In genomic region chr11:9319377-9319941, GRCh38 we compare ENCODE assay signal across 7 cellular contexts. TPM values are rescaled to one million over a fixed set of nuclear protein-coding genes. Genes with fewer than 3 reads are reported as not detected.
DNase-seq lines count a peak whose midpoint lies in the region; FAIRE-seq and TF ChIP-seq lines count a peak whose summit lies in the region.
"Not testable (repeated sequence)": the region's sequence is repeated elsewhere in the genome, so short reads cannot be mapped to it uniquely, and the experiment has no call there.

No MANE protein-coding gene starts in this region.

- WGBS in mammary epithelial cell (ENCODE audit: low coverage, missing lambda C conversion rate) = 98% methylated on average over 4 of the region's 4 CpGs
- WGBS in mesodermal cell (ENCODE audit: insufficient coverage in 2 of 2), 2 experiments = 95 to 100% methylated on average over 3 to 4 of the region's 4 CpGs
- 93 to 98% (median 96%) methylated on average over 4 of the region's 4 CpGs for WGBS in small intestine, 3 donors

- FAIRE-seq in small intestine (lab: Jason Lieb, UNC) = not testable (repeated sequence)

- intact Hi-C loops in mammary epithelial cell (cut with micrococcal nuclease) = not testable (repeated sequence)

- not testable (repeated sequence) for DNase-seq in HEK293T (ENCODE audit: extremely low spot score); mammary epithelial cell
- peak; percentile 16 for DNase-seq in NCI-H146 (lab: John Stamatoyannopoulos, UW)
- peak; percentile 50 for DNase-seq in small intestine

- not testable (repeated sequence) for H3K9ac ChIP-seq in OCI-LY1 (ENCODE audit: low read length); mammary epithelial cell (ENCODE audit: insufficient read depth, low read length)
- peak overlapping the region; percentile 52; the same call in 1 of the 2 replicates for H3K9ac ChIP-seq in iPS-20b (ENCODE audit: low read depth, low read length)

- H3K4me3 ChIP-seq in OCI-LY1 (ENCODE audit: low read depth, low read length, poor library complexity, severe bottlenecking); mammary epithelial cell (replicated peaks in 1 of 3; ENCODE audit: insufficient read depth in 1 of 3, low read depth in 2 of 3, low read length in 3 of 3); mesodermal cell (ENCODE audit: extremely low read depth, insufficient read depth, low read length, poor library complexity, severe bottlenecking); small intestine (ENCODE audit: low read depth in 1 of 2, low read length in 2 of 2): not testable (repeated sequence)
- H3K4me3 ChIP-seq in iPS-20b (ENCODE audit: low read length) = peak overlapping the region; percentile 6; the same call in 1 of the 2 replicates

- H3K4me1 ChIP-seq in OCI-LY1 (ENCODE audit: insufficient read depth, low read length, severe bottlenecking) (peaks cover 31% of the 10 kb centered on the region), iPS-20b (ENCODE audit: insufficient read depth, low read length) (peaks cover 18% of the 10 kb centered on the region), mesodermal cell (ENCODE audit: control insufficient read depth, insufficient read depth, low read length, poor library complexity, severe bottlenecking) (peaks cover 25% of the 10 kb centered on the region)
- H3K4me1 ChIP-seq in mammary epithelial cell (ENCODE audit: insufficient read depth, low read length); small intestine (ENCODE audit: control insufficient read depth in 2 of 2, insufficient read depth in 1 of 2, low read depth in 1 of 2, low read length in 1 of 2): not testable (repeated sequence)

- H3K27ac ChIP-seq in OCI-LY1 (ENCODE audit: low read depth, low read length, poor library complexity, severe bottlenecking); mammary epithelial cell (ENCODE audit: insufficient read depth, low read depth, low read length); iPS-20b (ENCODE audit: low read length): not testable (repeated sequence)
- H3K27ac ChIP-seq in mesodermal cell (ENCODE audit: low read depth, low read length, severe bottlenecking) = peak overlapping the region; percentile 73
- peak overlapping the region in 1 of 2 donors; percentile 37 for H3K27ac ChIP-seq in small intestine (ENCODE audit: low read depth in 1 of 2, low read length in 1 of 2)

- not testable (repeated sequence) for H3K9me2 ChIP-seq in OCI-LY1 (ENCODE audit: low read depth, low read length)

- not testable (repeated sequence) for H3K36me3 ChIP-seq in OCI-LY1 (ENCODE audit: insufficient read depth, low read length); mammary epithelial cell (ENCODE audit: insufficient read depth, low read length); iPS-20b (ENCODE audit: insufficient read depth, low read depth, low read length); mesodermal cell (ENCODE audit: control insufficient read depth, insufficient read depth, low read length); small intestine (ENCODE audit: control insufficient read depth in 2 of 2, insufficient read depth in 2 of 2, low read length in 2 of 2)

- not testable (repeated sequence) for BruUV-seq in mammary epithelial cell (replicated peaks; lab: Mats Ljungman, UMichigan)

- dilution Hi-C loops in mammary epithelial cell (cut with HindIII; ENCODE audit: low sequenced_read_pairs) = loop anchor here (5.0 kb wide), 1 partner anchor 53 kb away; no protein-coding TSS in a partner anchor

- not testable (repeated sequence) for H3K79me2 ChIP-seq in OCI-LY1 (ENCODE audit: insufficient read depth, low read length); mammary epithelial cell (ENCODE audit: insufficient read depth, low read length)

- not testable (repeated sequence) for H2AFZ ChIP-seq in OCI-LY1 (ENCODE audit: low read length)
- H2AFZ ChIP-seq in mammary epithelial cell (ENCODE audit: low read depth, low read length) = peak overlapping the region; percentile 20

- not testable (repeated sequence) for H3F3A ChIP-seq in OCI-LY1 (ENCODE audit: insufficient read depth, low read length)

- in situ Hi-C loops in mammary epithelial cell (cut with MboI; ENCODE audit: low sequenced_read_pairs in 2 of 2) = loop anchor here in 1 of 2 donors (10.0 kb wide), 1 partner anchor 65 kb away; the partner anchor contains the start of gene IPO7

- H3K27me3 ChIP-seq in OCI-LY1 (ENCODE audit: insufficient read depth, low read length); mammary epithelial cell (ENCODE audit: insufficient read depth, low read length); iPS-20b (ENCODE audit: insufficient read depth, low read length); small intestine (ENCODE audit: control insufficient read depth in 2 of 2, insufficient read depth in 2 of 2, low read length in 2 of 2): not testable (repeated sequence)

- POLR2A ChIA-PET in HEK293T (lab: Yijun Ruan, JAX) = not testable (repeated sequence)

- H3K4me2 ChIP-seq in OCI-LY1 (ENCODE audit: low read length) = peak overlapping the region; percentile 29; the same call in 1 of the 2 replicates
- not testable (repeated sequence) for H3K4me2 ChIP-seq in mammary epithelial cell (ENCODE audit: insufficient read depth, low read depth, low read length)

- not testable (repeated sequence) for H4K20me1 ChIP-seq in OCI-LY1 (ENCODE audit: insufficient read depth, low read length); mammary epithelial cell (ENCODE audit: insufficient read depth, low read length)

- H3K9me3 ChIP-seq in OCI-LY1 (ENCODE audit: low read length); mammary epithelial cell (replicated peaks; ENCODE audit: insufficient read depth, low read length); iPS-20b (ENCODE audit: insufficient read depth, low read depth, low read length); mesodermal cell (ENCODE audit: control insufficient read depth, low read length); small intestine (ENCODE audit: control insufficient read depth, low read depth): not testable (repeated sequence)

- TF ChIP-seq CTCF in OCI-LY1 (IDR thresholded peaks at IDR 0.05; ENCODE audit: low read length); mammary epithelial cell (conservative IDR thresholded peaks at IDR 0.05 in 1 of 2, IDR thresholded peaks at IDR 0.05 in 1 of 2; ENCODE audit: extremely low read depth in 1 of 2, insufficient read depth in 1 of 2, low read depth in 1 of 2, low read length in 2 of 2): not testable (repeated sequence)

- CTCF ChIA-PET in HEK293T (lab: Yijun Ruan, JAX); mammary epithelial cell (lab: Charles Lee; ENCODE audit: low non-redundant PET): not testable (repeated sequence)

TF ChIP-seq in HEK293T, 16 proteins besides CTCF, POLR2A, EP300 and RAD21:
- TF ChIP-seq L3MBTL2 (conservative IDR thresholded peaks at IDR 0.05) (peak; percentile 19; the same call in 1 of the 2 replicates), PKNOX1 (IDR thresholded peaks at IDR 0.05) (peak; percentile 22; the same call in 1 of the 2 replicates)

RNA-seq across cellular contexts. Expression of gene TMEM41B, which starts 5.1 kb away (rescaled TPM):
- total RNA-seq in mammary epithelial cell = 10 to 100 TPM; 58.2 to 59.7 TPM
- polyA plus RNA-seq in mammary epithelial cell = 21.2 TPM
- polyA minus RNA-seq in mammary epithelial cell = 38.5 TPM
- 64.2 TPM for polyA plus RNA-seq in mesodermal cell (2013, experiment 1 of 2)
- 63.2 TPM for polyA plus RNA-seq in mesodermal cell (2013, experiment 2 of 2)
- polyA plus RNA-seq in small intestine = 10 to 100 TPM; 16.5 to 20.9 (median 20.6) TPM

RNA-seq across cellular contexts. Expression of gene DENND5A, which starts 54.3 kb away (rescaled TPM):
- total RNA-seq in mammary epithelial cell = 10 to 100 TPM; 39.5 to 68.7 TPM
- polyA plus RNA-seq in mammary epithelial cell (59.5 TPM), small intestine (10 to 100 TPM in 1 of 3 donors, 1 to 10 TPM in 1, under 1 TPM in 1; 0.89 to 15.3 (median 6.8) TPM)
- 150 TPM for polyA minus RNA-seq in mammary epithelial cell
- polyA plus RNA-seq in mesodermal cell (2013, experiment 1 of 2) = 120 TPM
- 106 TPM for polyA plus RNA-seq in mesodermal cell (2013, experiment 2 of 2)
